Comparison of ENCODE assay signal across 25 cellular contexts in genomic region chr2:72330673-72331072, GRCh38.
DNase-seq lines count a peak whose midpoint lies in the region; ATAC-seq, FAIRE-seq and TF ChIP-seq lines count a peak whose summit lies in the region.
"Had no signal": no experiment of that assay in that cellular context is flagged by ENCODE, and none has a peak within 500 bp of the region (broad histone marks: within the 10 kb centered on the region; RNA-seq: fewer than 3 reads in every experiment).

No MANE protein-coding gene starts in this region.

- CTCF ChIA-PET in HepG2 (lab: Yijun Ruan, JAX; ENCODE audit: low intra/inter-chr PET ratio, low total read pairs) = no interaction called here

- DNase-seq in HepG2 (ENCODE audit: low spot score) = peak; percentile 13
- no peak for DNase-seq in right lobe of liver
- DNase-seq in NCI-H2227 treated with DMSO at 0.1 percent for 48 hours (lab: John Stamatoyannopoulos, UW) = peak; percentile 12
- peak; percentile 17 for DNase-seq in bronchial epithelial cell (ENCODE audit: low read depth)
- DNase-seq in T-helper 17 cell = no peak
- DNase-seq in tibial artery = no peak
- no peak for DNase-seq in activated T-cell treated with anti-CD3 and anti-CD28 coated beads, Interleukin-2, amount 50 U/mL, for 4 hours
- DNase-seq: activated CD4-positive, alpha-beta memory T cell treated with anti-CD3 and anti-CD28 coated beads for 36 hours; activated CD4-positive, CD25-positive, alpha-beta regulatory T cell; activated effector memory CD4-positive, alpha-beta T cell treated with anti-CD3 and anti-CD28 coated beads, Interleukin-2, amount 50 U/mL, for 16 hours; activated naive CD8-positive, alpha-beta T cell treated with anti-CD3 and anti-CD28 coated beads, Interleukin-2, amount 50 U/mL, for 24 hours; brain microvascular endothelial cell; Caco-2; cortex of kidney; endodermal cell; left cardiac atrium; natural killer cell; NCI-H1436 treated with DMSO at 0.1 percent for 48 hours; sigmoid colon; stimulated activated CD4-positive, alpha-beta T cell treated with anti-CD3 and anti-CD28 coated beads, Interleukin-15, amount 100 ng/mL, for 24 hours; upper lobe of right lung had no signal

- no peaks in the 10 kb centered on the region for H3K4me1 ChIP-seq in HepG2 (ENCODE audit: insufficient read depth, low read length)
- no peaks in the 10 kb centered on the region for H3K4me1 ChIP-seq in right lobe of liver
- no peaks in the 10 kb centered on the region for H3K4me1 ChIP-seq in tibial artery
- H3K4me1 ChIP-seq: Caco-2, parathyroid adenoma, sigmoid colon, upper lobe of right lung had no signal

- no peak overlapping the region for H3K4me2 ChIP-seq in HepG2 (ENCODE audit: low read depth, low read length)

- no peak overlapping the region for H3K27ac Mint-ChIP-seq in T-helper 17 cell
- H3K27ac Mint-ChIP-seq: activated CD4-positive, alpha-beta memory T cell treated with anti-CD3 and anti-CD28 coated beads for 36 hours; activated naive CD8-positive, alpha-beta T cell treated with anti-CD3 and anti-CD28 coated beads, Interleukin-2, amount 50 U/mL, for 24 hours; endodermal cell; natural killer cell had no signal

- no peaks in the 10 kb centered on the region for H3K27me3 Mint-ChIP-seq in T-helper 17 cell
- no peaks in the 10 kb centered on the region for H3K27me3 Mint-ChIP-seq in activated T-cell treated with anti-CD3 and anti-CD28 coated beads, Interleukin-2, amount 50 U/mL, for 4 hours (ENCODE audit: low read depth)
- H3K27me3 Mint-ChIP-seq: activated CD4-positive, alpha-beta memory T cell treated with anti-CD3 and anti-CD28 coated beads for 36 hours; activated naive CD8-positive, alpha-beta T cell treated with anti-CD3 and anti-CD28 coated beads, Interleukin-2, amount 50 U/mL, for 24 hours had no signal

- H3K9me3 ChIP-seq in HepG2 (ENCODE audit: low read length) = no peaks in the 10 kb centered on the region
- no peaks in the 10 kb centered on the region for H3K9me3 ChIP-seq in right lobe of liver
- no peaks in the 10 kb centered on the region for H3K9me3 ChIP-seq in T-helper 17 cell (ENCODE audit: control insufficient read depth, low read length, poor library complexity, severe bottlenecking)
- no peaks in the 10 kb centered on the region for H3K9me3 ChIP-seq in tibial artery
- H3K9me3 ChIP-seq: Caco-2, sigmoid colon, upper lobe of right lung had no signal

- no peaks in the 10 kb centered on the region for H4K20me1 ChIP-seq in HepG2 (ENCODE audit: insufficient read depth, low read length)

- BruUV-seq in HepG2 (replicated peaks; lab: Mats Ljungman, UMichigan) = no TSS peak

- TF ChIP-seq POLR2A in HepG2 (IDR thresholded peaks at IDR 0.05; ENCODE audit: insufficient read depth in 1 of 2, low read depth in 2 of 2, low read length in 2 of 2) = no peak
- no peak for TF ChIP-seq POLR2A in right lobe of liver (IDR thresholded peaks at IDR 0.05)

- TF ChIP-seq CTCF in HepG2 (CRISPR knock-in tag; IDR thresholded peaks at IDR 0.05) = no peak
- no peak for TF ChIP-seq CTCF in right lobe of liver (IDR thresholded peaks at IDR 0.05)
- no peak for TF ChIP-seq CTCF in bronchial epithelial cell (IDR thresholded peaks at IDR 0.05; ENCODE audit: insufficient read depth, low read length, severe bottlenecking)
- no peak for TF ChIP-seq CTCF in tibial artery (IDR thresholded peaks at IDR 0.05)

- intact Hi-C loops in HepG2 (cut with micrococcal nuclease; ENCODE audit: unreplicated experiment) = no loop called here
- intact Hi-C loops in right lobe of liver (cut with DNase I) = no loop called here
- intact Hi-C loops in tibial artery (cut with DNase I; ENCODE audit: low total_unique reads) = no loop called here

- H3K27ac ChIP-seq in HepG2 (ENCODE audit: extremely low read length, insufficient read depth, low read length) (no peak overlapping the region), right lobe of liver (no peak overlapping the region), tibial artery (no peak overlapping the region)
- H3K27ac ChIP-seq: brain microvascular endothelial cell, parathyroid adenoma, sigmoid colon, upper lobe of right lung had no signal

- no peaks in the 10 kb centered on the region for H3K4me1 Mint-ChIP-seq in T-helper 17 cell
- no peaks in the 10 kb centered on the region for H3K4me1 Mint-ChIP-seq in activated T-cell treated with anti-CD3 and anti-CD28 coated beads, Interleukin-2, amount 50 U/mL, for 4 hours (ENCODE audit: low read depth)
- H3K4me1 Mint-ChIP-seq: endodermal cell had no signal

- H3K79me2 ChIP-seq in HepG2 (ENCODE audit: insufficient read depth, low read length) = no peaks in the 10 kb centered on the region
- H3K79me2 ChIP-seq: parathyroid adenoma had no signal

- H3K36me3 ChIP-seq in HepG2 (replicated peaks in 1 of 2; ENCODE audit: control insufficient read depth in 1 of 2, insufficient read depth in 2 of 2, low read length in 2 of 2) (no peaks in the 10 kb centered on the region), right lobe of liver (no peaks in the 10 kb centered on the region), bronchial epithelial cell (ENCODE audit: control insufficient read depth, insufficient read depth, low read length) (no peaks in the 10 kb centered on the region), tibial artery (no peaks in the 10 kb centered on the region)
- H3K36me3 ChIP-seq: brain microvascular endothelial cell, sigmoid colon, upper lobe of right lung had no signal

- no peak overlapping the region for H2AFZ ChIP-seq in HepG2 (ENCODE audit: low read length)
- H2AFZ ChIP-seq: parathyroid adenoma had no signal

- no peak for FAIRE-seq in HepG2 (lab: Jason Lieb, UNC)
- no peak for FAIRE-seq in bronchial epithelial cell (lab: Jason Lieb, UNC)
- FAIRE-seq: H54 had no signal

- ATAC-seq in HepG2 = no peak
- no peak for ATAC-seq in right lobe of liver
- ATAC-seq in T-helper 17 cell = no peak
- no peak for ATAC-seq in activated T-cell treated with anti-CD3 and anti-CD28 coated beads, Interleukin-2, amount 50 U/mL, for 4 hours
- no peak for ATAC-seq in HG03432 (IDR thresholded peaks at IDR 0.05; ENCODE audit: unreplicated experiment)
- ATAC-seq: activated naive CD8-positive, alpha-beta T cell treated with anti-CD3 and anti-CD28 coated beads, Interleukin-2, amount 50 U/mL, for 24 hours; left cardiac atrium; natural killer cell; SK-N-SH treated with all-trans-retinoic acid at 6 μM for 48 hours; upper lobe of right lung had no signal

- H3K9ac ChIP-seq in HepG2 (ENCODE audit: insufficient read depth, low read depth, low read length) = no peak overlapping the region
- H3K9ac ChIP-seq: parathyroid adenoma had no signal

- POLR2A ChIA-PET in HepG2 (lab: Yijun Ruan, JAX) = no interaction called here

- H3K9me3 Mint-ChIP-seq in activated T-cell treated with anti-CD3 and anti-CD28 coated beads, Interleukin-2, amount 50 U/mL, for 4 hours = no peaks in the 10 kb centered on the region
- H3K9me3 Mint-ChIP-seq: activated CD4-positive, alpha-beta memory T cell treated with anti-CD3 and anti-CD28 coated beads for 36 hours; activated naive CD8-positive, alpha-beta T cell treated with anti-CD3 and anti-CD28 coated beads, Interleukin-2, amount 50 U/mL, for 24 hours; endodermal cell had no signal

- H3K4me3 ChIP-seq in HepG2 (replicated peaks in 1 of 3; ENCODE audit: insufficient read depth in 1 of 3, low read depth in 2 of 3, low read length in 3 of 3) (no peak overlapping the region), right lobe of liver (no peak overlapping the region), bronchial epithelial cell (ENCODE audit: low read depth, low read length) (no peak overlapping the region), tibial artery (no peak overlapping the region)
- H3K4me3 ChIP-seq: sigmoid colon, upper lobe of right lung had no signal

- H3K4me3 Mint-ChIP-seq in T-helper 17 cell = no peak overlapping the region
- H3K4me3 Mint-ChIP-seq in activated T-cell treated with anti-CD3 and anti-CD28 coated beads, Interleukin-2, amount 50 U/mL, for 4 hours = no peak overlapping the region
- H3K4me3 Mint-ChIP-seq: activated CD4-positive, alpha-beta memory T cell treated with anti-CD3 and anti-CD28 coated beads for 36 hours; activated naive CD8-positive, alpha-beta T cell treated with anti-CD3 and anti-CD28 coated beads, Interleukin-2, amount 50 U/mL, for 24 hours; endodermal cell; natural killer cell had no signal

- in situ Hi-C loops in HepG2 (cut with HindIII; ENCODE audit: extremely low pct_ligation_motif_present, low pct_unique_long_range_greater_than_20kb) = no loop called here

- 100% methylated on average over 1 of the region's 1 CpG for WGBS in HepG2 (ENCODE audit: low lambda C conversion rate)
- 100% methylated on average over 1 of the region's 1 CpG for WGBS in right lobe of liver (ENCODE audit: insufficient coverage, low coverage, low lambda C conversion rate, missing lambda C conversion rate)

- TF ChIP-seq RAD21 in HepG2 (CRISPR knock-in tag; IDR thresholded peaks at IDR 0.05) = no peak

- no peaks in the 10 kb centered on the region for H3K36me3 Mint-ChIP-seq in T-helper 17 cell (ENCODE audit: low read depth)
- peaks cover 14% of the 10 kb centered on the region for H3K36me3 Mint-ChIP-seq in activated T-cell treated with anti-CD3 and anti-CD28 coated beads, Interleukin-2, amount 50 U/mL, for 4 hours (ENCODE audit: insufficient read depth)
- H3K36me3 Mint-ChIP-seq: natural killer cell had no signal

- TF ChIP-seq EP300 in HepG2 (IDR thresholded peaks at IDR 0.05; ENCODE audit: low read depth in 2 of 2, low read length in 2 of 2) (no peak), HepG2 (CRISPR knock-in tag; IDR thresholded peaks at IDR 0.05; ENCODE audit: borderline replicate concordance) (no peak)

- H3K27me3 ChIP-seq in HepG2 (ENCODE audit: control insufficient read depth in 1 of 2, insufficient read depth in 2 of 2, low read length in 2 of 2) (no peaks in the 10 kb centered on the region), right lobe of liver (no peaks in the 10 kb centered on the region), bronchial epithelial cell (ENCODE audit: control insufficient read depth, insufficient read depth, low read length) (no peaks in the 10 kb centered on the region), tibial artery (no peaks in the 10 kb centered on the region)
- H3K27me3 ChIP-seq: brain microvascular endothelial cell, sigmoid colon, upper lobe of right lung had no signal

TF ChIP-seq in HepG2, 621 proteins besides CTCF, POLR2A, EP300 and RAD21:
- no peak for TF ChIP-seq ZNF737 (CRISPR knock-in tag; IDR thresholded peaks at IDR 0.05; ENCODE audit: borderline replicate concordance)
- no peak for TF ChIP-seq ZNF746 (CRISPR knock-in tag; IDR thresholded peaks at IDR 0.05)

Comparison
In these comparisons a context has a peak if more than half of its experiments do, and no peak if none do; other contexts are left out.
1. DNase-seq: peak in HepG2 (single experiment), NCI-H2227 treated with DMSO at 0.1 percent for 48 hours (single experiment) and bronchial epithelial cell (single experiment); none in right lobe of liver (0 of 3), T-helper 17 cell (0 of 3), tibial artery (0 of 2) and activated T-cell treated with anti-CD3 and anti-CD28 coated beads, Interleukin-2, amount 50 U/mL, for 4 hours (single experiment).